In the genomic region with DNA sequence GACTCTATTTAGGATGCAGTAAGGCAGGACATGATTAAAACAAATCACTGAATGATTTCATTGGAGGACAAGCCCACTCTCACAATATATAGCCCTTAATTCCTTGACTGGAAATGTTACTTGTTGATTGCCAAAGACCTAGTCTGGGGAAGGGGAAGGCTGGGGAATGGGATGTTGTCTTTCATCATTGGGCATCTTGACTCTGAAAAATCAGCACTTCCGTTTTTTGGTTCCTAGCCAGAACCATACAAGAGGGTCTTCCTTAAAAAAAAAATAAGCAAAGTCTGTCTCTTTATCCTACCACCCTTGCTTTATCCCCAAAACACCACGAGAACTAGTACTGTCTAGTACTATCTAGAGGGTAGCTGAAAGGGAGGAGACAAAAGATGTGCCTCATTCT, we compare ENCODE assay signal across 12 cellular contexts. TPM values are rescaled to one million over a fixed set of nuclear protein-coding genes. Genes with fewer than 3 reads are reported as not detected.
A peak's percentile ranks its signal among the peaks of the same experiment; 100 is the strongest.
DNase-seq lines count a peak whose midpoint lies in the region; ATAC-seq, FAIRE-seq and TF ChIP-seq lines count a peak whose summit lies in the region.
"Had no signal": no experiment of that assay in that cellular context is flagged by ENCODE, and none has a peak within 500 bp of the region (broad histone marks: within the 10 kb centered on the region; RNA-seq: fewer than 3 reads in every experiment).

No MANE protein-coding gene starts in this region.

- H2BK15ac ChIP-seq in mesenchymal stem cell (ENCODE audit: low read depth, poor library complexity, severe bottlenecking) = no peak overlapping the region

- BruUV-seq in K562 (replicated peaks; lab: Mats Ljungman, UMichigan) = no TSS peak

- DNase-seq in K562 (ENCODE audit: extremely low read depth in 1 of 4, low spot score in 3 of 4) = no peak
- no peak for DNase-seq in mesenchymal stem cell
- DNase-seq in suprapubic skin (ENCODE audit: low spot score in 2 of 2) = no peak
- DNase-seq in NCI-H446 treated with DMSO at 0.1 percent for 48 hours (lab: John Stamatoyannopoulos, UW) = no peak
- DNase-seq in adrenal gland = no peak
- no peak for DNase-seq in T-helper 9 cell
- DNase-seq: activated CD4-positive, alpha-beta T cell treated with anti-CD3 and anti-CD28 coated beads for 4 hours; activated effector memory CD4-positive, alpha-beta T cell treated with anti-CD3 and anti-CD28 coated beads, Interleukin-2, amount 50 U/mL, for 16 hours; MM.1S; NCI-H1694 treated with DMSO at 0.1 percent for 48 hours had no signal

- no peak for TF ChIP-seq POLR2A in K562 (conservative IDR thresholded peaks at IDR 0.05)
- no peak for TF ChIP-seq POLR2A in suprapubic skin (IDR thresholded peaks at IDR 0.05)
- TF ChIP-seq POLR2A in adrenal gland (IDR thresholded peaks at IDR 0.05) = no peak

- H2AK5ac ChIP-seq in mesenchymal stem cell (ENCODE audit: low read length, severe bottlenecking) = peak overlapping the region; percentile 21

- no peaks in the 10 kb centered on the region for H3K9me3 ChIP-seq in K562 (replicated peaks; ENCODE audit: control insufficient read depth, insufficient read depth, low read depth, low read length)
- H3K9me3 ChIP-seq in mesenchymal stem cell (ENCODE audit: control insufficient read depth, low read length) = no peaks in the 10 kb centered on the region
- H3K9me3 ChIP-seq in suprapubic skin = no peaks in the 10 kb centered on the region
- H3K9me3 ChIP-seq in adrenal gland (replicated peaks in 1 of 3) = no peaks in the 10 kb centered on the region

- H3K36me3 Mint-ChIP-seq in IgD-negative memory B cell = peaks cover 7% of the 10 kb centered on the region

- no peak overlapping the region for H4K91ac ChIP-seq in mesenchymal stem cell (ENCODE audit: low read length)

- H3K4me1 Mint-ChIP-seq in IgD-negative memory B cell = peaks cover 5 to 8% (median 5%) of the 10 kb centered on the region in 3 donors

- TF ChIP-seq RAD21 in K562 (CRISPR knock-in tag; conservative IDR thresholded peaks at IDR 0.05 in 1 of 2, IDR thresholded peaks at IDR 0.05 in 1 of 2) = no peak

- TF ChIP-seq EP300 in K562 (IDR thresholded peaks at IDR 0.05; ENCODE audit: low read length) = no peak
- no peak for TF ChIP-seq EP300 in suprapubic skin (IDR thresholded peaks at IDR 0.05)

- H2AFZ ChIP-seq in K562 (ENCODE audit: low read depth, low read length) = no peak overlapping the region
- no peak overlapping the region for H2AFZ ChIP-seq in mesenchymal stem cell (ENCODE audit: low read depth, low read length)

- no peaks in the 10 kb centered on the region for H3K9me3 Mint-ChIP-seq in IgD-negative memory B cell

- H3K4me3 ChIP-seq in K562 (no peak overlapping the region), mesenchymal stem cell (ENCODE audit: insufficient read depth in 1 of 2, low read depth in 1 of 2, low read length in 2 of 2) (no peak overlapping the region), suprapubic skin (no peak overlapping the region), adrenal gland (no peak overlapping the region)

- H2BK120ac ChIP-seq in mesenchymal stem cell (ENCODE audit: low read depth, low read length) = no peak overlapping the region

- H3K79me1 ChIP-seq in mesenchymal stem cell (replicated peaks; ENCODE audit: low read length, poor library complexity, severe bottlenecking) = no peaks in the 10 kb centered on the region

- H3K4me2 ChIP-seq in K562 (ENCODE audit: insufficient read depth, low read length) (no peak overlapping the region), mesenchymal stem cell (ENCODE audit: low read length, poor library complexity, severe bottlenecking) (no peak overlapping the region)

- H3K79me2 ChIP-seq in K562 (ENCODE audit: control insufficient read depth, insufficient read depth, low read length) = no peaks in the 10 kb centered on the region

- H4K20me1 ChIP-seq in K562 (replicated peaks; ENCODE audit: control insufficient read depth, insufficient read depth, low read length) = no peaks in the 10 kb centered on the region

- TF ChIP-seq CTCF in K562 (IDR thresholded peaks at IDR 0.05 in 2 of 3, conservative IDR thresholded peaks at IDR 0.05 in 1 of 3; ENCODE audit: insufficient read depth in 2 of 3, low read depth in 1 of 3, low read length in 3 of 3) (no peak), suprapubic skin (IDR thresholded peaks at IDR 0.05) (no peak), adrenal gland (IDR thresholded peaks at IDR 0.05) (no peak)

- H3K27me3 ChIP-seq in K562 (ENCODE audit: control insufficient read depth in 2 of 2, insufficient read depth in 2 of 2, low read length in 2 of 2) = no peaks in the 10 kb centered on the region
- H3K27me3 ChIP-seq in mesenchymal stem cell (ENCODE audit: control insufficient read depth in 1 of 2, insufficient read depth in 1 of 2, low read length in 2 of 2) = no peaks in the 10 kb centered on the region
- no peaks in the 10 kb centered on the region for H3K27me3 ChIP-seq in suprapubic skin
- no peaks in the 10 kb centered on the region for H3K27me3 ChIP-seq in adrenal gland

- WGBS in K562 (ENCODE audit: insufficient coverage, low coverage, missing lambda C conversion rate) = 32% methylated on average over 2 of the region's 2 CpGs
- WGBS in mesenchymal stem cell = 77% methylated on average over 2 of the region's 2 CpGs
- WGBS in suprapubic skin = 72% methylated on average over 2 of the region's 2 CpGs
- WGBS in adrenal gland, 4 donors = 71 to 81% (median 74%) methylated on average over 2 of the region's 2 CpGs

- H3K4me3 Mint-ChIP-seq in IgD-negative memory B cell = no peak overlapping the region

- POLR2A ChIA-PET in K562 (lab: Yijun Ruan, JAX) = interaction anchor here (0.9 to 1.4 kb wide), 4 partner anchors 11 to 68 kb away, joined by 3 to 7 read pairs (median 5); no protein-coding TSS in a partner anchor

- no peaks in the 10 kb centered on the region for H3K27me3 Mint-ChIP-seq in IgD-negative memory B cell

- H2BK12ac ChIP-seq in mesenchymal stem cell (ENCODE audit: low read length in 2 of 2) = no peak overlapping the region

- in situ Hi-C loops in K562 (cut with MboI) = no loop called here

- H2BK5ac ChIP-seq in mesenchymal stem cell (ENCODE audit: low read depth, low read length, poor library complexity, severe bottlenecking) = no peak overlapping the region

- ATAC-seq in K562 = peak; percentile 43; the same call in 1 of the 3 replicates

- peak overlapping the region; percentile 21 to 54 (median 22) for H3K27ac Mint-ChIP-seq in IgD-negative memory B cell

- H3K4me1 ChIP-seq in K562 (replicated peaks in 1 of 2; ENCODE audit: control insufficient read depth in 2 of 2, insufficient read depth in 2 of 2, low read length in 2 of 2) (peaks cover 2 to 6% of the 10 kb centered on the region in 2 experiments; a peak in 2 of 5 replicates), mesenchymal stem cell (ENCODE audit: control insufficient read depth, insufficient read depth, low read depth, low read length) (peaks cover 2% of the 10 kb centered on the region), suprapubic skin (peaks cover 26% of the 10 kb centered on the region), adrenal gland (replicated peaks in 1 of 2) (peaks cover 0 to 3% of the 10 kb centered on the region in 2 donors)

- H3K14ac ChIP-seq in mesenchymal stem cell (ENCODE audit: low read length in 2 of 2) = no peak overlapping the region

- no peak overlapping the region for H3K4ac ChIP-seq in mesenchymal stem cell (ENCODE audit: low read depth in 1 of 2, low read length in 2 of 2)

- no peak overlapping the region for H3K18ac ChIP-seq in mesenchymal stem cell (ENCODE audit: low read depth in 1 of 2, low read length in 2 of 2)

- no peaks in the 10 kb centered on the region for H3K9me1 ChIP-seq in K562 (ENCODE audit: control insufficient read depth, insufficient read depth, low read length)

- no peak overlapping the region for H3K9ac ChIP-seq in K562 (ENCODE audit: insufficient read depth in 1 of 2, low read depth in 2 of 2, low read length in 2 of 2)
- H3K9ac ChIP-seq in mesenchymal stem cell (ENCODE audit: low read length) = peak overlapping the region; percentile 28

- H4K8ac ChIP-seq in mesenchymal stem cell (ENCODE audit: low read length) = no peak overlapping the region

- no peak overlapping the region for H3K23ac ChIP-seq in mesenchymal stem cell (ENCODE audit: low read length in 2 of 2)

- CTCF ChIA-PET in K562 (lab: Yijun Ruan, JAX; ENCODE audit: low intra/inter-chr PET ratio) = no interaction called here

- intact Hi-C loops in K562 (cut with micrococcal nuclease) = no loop called here
- intact Hi-C loops in adrenal gland (cut with DNase I) = no loop called here

- H3K36me3 ChIP-seq in K562 (ENCODE audit: control insufficient read depth, insufficient read depth, low read length) (no peaks in the 10 kb centered on the region), mesenchymal stem cell (ENCODE audit: control insufficient read depth in 1 of 2, insufficient read depth in 2 of 2, low read depth in 1 of 2, low read length in 2 of 2) (no peaks in the 10 kb centered on the region), suprapubic skin (no peaks in the 10 kb centered on the region), adrenal gland (replicated peaks in 1 of 2) (no peaks in the 10 kb centered on the region)

- H3K27ac ChIP-seq in K562 (ENCODE audit: extremely low read depth, low read depth, low read length) (no peak overlapping the region), mesenchymal stem cell (ENCODE audit: low read length, poor library complexity, severe bottlenecking) (peak overlapping the region; percentile 86), suprapubic skin (peak overlapping the region; percentile 46), adrenal gland (peak overlapping the region in 1 of 5 donors; percentile 21)

- FAIRE-seq in K562 (lab: Jason Lieb, UNC) = no peak
- FAIRE-seq: TTC549 had no signal

RNA-seq across cellular contexts. Expression of a gene that starts 56.0 kb away (rescaled TPM):
- 5.5 TPM for polyA plus RNA-seq in IgD-negative memory B cell
- 6.9 and 7.5 TPM in 2 replicates for total RNA-seq in K562 (2011; cell fraction: chromatin; rRNA removed; ENCODE audit: low replicate concordance)
- total RNA-seq in K562 (2011; cell fraction: nucleolus; rRNA removed) = 3.7 and 4.3 TPM in 2 replicates
- total RNA-seq in K562 (2011; cell fraction: nucleoplasm; rRNA removed) = 7.4 and 11.6 TPM in 2 replicates
- 1.4 and 1.6 TPM in 2 replicates for total RNA-seq in K562 (2014; rRNA removed)
- total RNA-seq in K562 (2014; rRNA removed; fragmentation: Illumina TruSeq; extraction: Trizol) = 1.7 and 3.0 TPM in 2 replicates
- total RNA-seq in K562 (2015; rRNA removed; fragmentation: Illumina TruSeq; extraction: Trizol) = 2.0 and 2.2 TPM in 2 replicates
- 2.4 and 3.3 TPM in 2 replicates for total RNA-seq in K562 (2021)
- polyA plus RNA-seq in K562 (2011; rRNA removed) = 2.7 and 3.0 TPM in 2 replicates
- 0.55 and 3.2 TPM in 2 replicates for polyA plus RNA-seq in K562 (2011; cell fraction: cytosol; rRNA removed)
- 1.9 and 2.0 TPM in 2 replicates for polyA plus RNA-seq in K562 (2011; cell fraction: nucleus; rRNA removed)
- polyA plus RNA-seq in K562 (2012) = 2.1 and 2.2 TPM in 2 replicates
- 1.1 and 2.0 TPM in 2 replicates for polyA plus RNA-seq in K562 (2014; fragmentation: Illumina TruSeq; extraction: Trizol)
- under 1 TPM; 0.32 to 0.36 TPM for polyA plus RNA-seq in K562 (2014; fragmentation: Nextera tagmentation; extraction: Ambion mirVana)
- polyA plus RNA-seq in K562 (2014; rRNA removed) = 3.0 and 5.0 TPM in 2 replicates
- 9.7 and 10.6 TPM in 2 replicates for polyA minus RNA-seq in K562 (2011; rRNA and poly(A)+ RNA removed)
- 3.1 and 3.5 TPM in 2 replicates for polyA minus RNA-seq in K562 (2011; cell fraction: cytosol; rRNA and poly(A)+ RNA removed)
- 6.3 and 9.2 TPM in 2 replicates for polyA minus RNA-seq in K562 (2011; cell fraction: nucleus; rRNA and poly(A)+ RNA removed)
- 1.2 TPM for polyA plus RNA-seq in mesenchymal stem cell (2013, experiment 1 of 2)
- polyA plus RNA-seq in mesenchymal stem cell (2013, experiment 2 of 2) = 1.1 TPM
- total RNA-seq in suprapubic skin = 1 to 10 TPM; 1.6 to 3.4 (median 2.9) TPM
- total RNA-seq in adrenal gland = 1 to 10 TPM; 2.5 to 7.1 (median 5.1) TPM
- polyA plus RNA-seq in adrenal gland = 1 to 10 TPM in 1 of 3 donors, under 1 TPM in 2; 0.61 to 2.7 (median 0.72) TPM
